27 cellular contexts compared by ENCODE assay signal in the genomic region with DNA sequence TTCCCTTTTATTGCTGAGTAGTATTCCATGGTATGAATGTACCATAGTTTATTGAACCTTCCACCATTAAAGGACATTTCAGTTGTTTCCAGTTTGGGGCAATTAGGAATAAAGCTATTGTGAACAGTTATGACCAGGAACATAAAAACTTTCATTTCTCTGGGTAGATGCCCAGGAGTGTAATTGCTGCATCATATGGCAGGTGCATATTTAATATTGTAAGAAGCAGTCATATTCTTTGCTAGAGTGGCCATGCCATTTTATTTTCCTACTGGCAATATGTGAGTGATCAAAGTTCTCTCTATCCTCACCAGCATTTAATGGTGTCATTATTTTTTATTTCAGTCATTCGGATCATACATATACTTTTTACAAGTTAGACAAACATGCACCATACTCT.
"Had no signal": no experiment of that assay in that cellular context is flagged by ENCODE, and none has a peak within 500 bp of the region (broad histone marks: within the 10 kb centered on the region; RNA-seq: fewer than 3 reads in every experiment).

No MANE protein-coding gene starts in this region.

- H3K27me3 ChIP-seq: esophagus squamous epithelium, gastrocnemius medialis, heart left ventricle, hepatocyte, left lung had no signal

- H3K4me1 Mint-ChIP-seq: immature natural killer cell had no signal

- H3K27me3 Mint-ChIP-seq: dendritic cell treated with granulocyte-macrophage colony-stimulating factor and Interleukin-4, amounts not matched to agents 40 ng/mL and 50 ng/mL, for 4 days; naive B cell had no signal

- FAIRE-seq: endometrium, kidney had no signal

- H3K9me3 ChIP-seq: esophagus squamous epithelium, gastrocnemius medialis, heart left ventricle, left lung, lower lobe of right lung had no signal

- ATAC-seq: effector memory CD8-positive, alpha-beta T cell; esophagus mucosa; gastrocnemius medialis; heart left ventricle; left lung; left ventricle myocardium superior; lower lobe of right lung had no signal

- H3K36me3 ChIP-seq: esophagus squamous epithelium, gastrocnemius medialis, heart left ventricle, left lung, lower lobe of right lung had no signal

- H3K4me2 ChIP-seq: hepatocyte had no signal

- H3K27ac Mint-ChIP-seq: dendritic cell treated with granulocyte-macrophage colony-stimulating factor and Interleukin-4, amounts not matched to agents 40 ng/mL and 50 ng/mL, for 4 days; effector memory CD8-positive, alpha-beta T cell; endodermal cell; mesothelial cell of epicardium had no signal

- H3K9me3 Mint-ChIP-seq: dendritic cell treated with granulocyte-macrophage colony-stimulating factor and Interleukin-4, amounts not matched to agents 40 ng/mL and 50 ng/mL, for 4 days; effector memory CD8-positive, alpha-beta T cell; endodermal cell; immature natural killer cell; mesothelial cell of epicardium; naive B cell had no signal

- H3K4me1 ChIP-seq: gastrocnemius medialis had no signal

- H3K79me2 ChIP-seq: hepatocyte had no signal

- H2AFZ ChIP-seq: hepatocyte had no signal

- H3K4me3 ChIP-seq: esophagus squamous epithelium, gastrocnemius medialis, heart left ventricle, hepatocyte, left lung, lower lobe of right lung had no signal

- H3K36me3 Mint-ChIP-seq: mesothelial cell of epicardium, naive B cell had no signal

- H3K4me3 Mint-ChIP-seq: dendritic cell treated with granulocyte-macrophage colony-stimulating factor and Interleukin-4, amounts not matched to agents 40 ng/mL and 50 ng/mL, for 4 days; effector memory CD8-positive, alpha-beta T cell; endodermal cell; immature natural killer cell; mesothelial cell of epicardium; naive B cell had no signal

- DNase-seq: cerebellar nuclear complex; cortex of kidney; effector CD8-positive, alpha-beta T cell; effector memory CD8-positive, alpha-beta T cell; endodermal cell; erythroblast; esophagus squamous epithelium; foreskin fibroblast; foreskin melanocyte; gastrocnemius medialis; heart left ventricle; hypothalamus; immature natural killer cell; islet precursor cell; kidney; kidney glomerular epithelial cell; left lung; left ventricle myocardium superior; lower lobe of right lung; mesenchymal stem cell; naive B cell had no signal

- H3K27ac ChIP-seq: epithelial cell of prostate, esophagus squamous epithelium, gastrocnemius medialis, heart left ventricle, hepatocyte, left lung, lower lobe of right lung had no signal
